ENCODE assay signal across 9 cellular contexts in the genomic region with DNA sequence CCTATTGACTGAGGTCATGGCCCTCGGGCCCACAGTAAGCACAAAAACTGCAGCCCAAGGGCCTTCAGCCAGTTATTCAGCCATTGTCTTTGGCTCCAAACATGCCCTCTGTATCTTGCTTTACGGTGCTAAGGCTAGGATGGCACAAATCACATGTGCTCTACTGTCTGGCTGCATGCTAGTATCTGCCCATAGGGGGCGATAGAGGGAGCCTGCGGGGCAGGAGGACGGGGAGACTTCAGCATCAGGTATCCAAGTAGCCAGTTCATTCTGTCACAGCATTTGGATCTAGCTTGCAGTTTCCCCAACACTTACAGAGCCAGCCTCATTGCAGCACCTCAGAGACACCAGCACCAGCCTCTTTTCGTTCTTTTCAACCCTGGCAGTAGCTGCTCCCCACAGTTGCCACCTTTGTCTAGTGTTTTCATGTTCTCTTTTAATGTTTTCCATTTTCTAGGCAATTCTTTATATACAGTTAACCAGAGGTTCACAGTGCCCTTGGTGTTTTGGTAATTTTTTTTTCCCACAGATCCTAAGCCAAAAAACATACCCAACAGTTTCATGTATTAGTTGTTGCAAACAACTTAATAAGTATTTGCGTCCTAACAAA.
DNase-seq lines count a peak whose midpoint lies in the region; ATAC-seq and TF ChIP-seq lines count a peak whose summit lies in the region.
"Had no signal": no experiment of that assay in that cellular context is flagged by ENCODE, and none has a peak within 500 bp of the region (broad histone marks: within the 10 kb centered on the region; RNA-seq: fewer than 3 reads in every experiment).

No MANE protein-coding gene starts in this region.

- TF ChIP-seq CTCF in GM10266 (IDR thresholded peaks at IDR 0.05; ENCODE audit: control insufficient read depth, insufficient read depth, low read depth, missing control alignments): peak; percentile 47

- peak; percentile 17 for DNase-seq in Ammon's horn (ENCODE audit: low spot score)
- DNase-seq in GM10266 (ENCODE audit: extremely low spot score): no peak
- DNase-seq in OCI-M1 (lab: John Stamatoyannopoulos, UW): peak; percentile 52
- peak; percentile 74 for DNase-seq in iPS DF 6.9 (ENCODE audit: low read depth, low spot score)
- no peak for DNase-seq in CD4-positive, alpha-beta memory T cell

- H3K36me3 ChIP-seq in iPS DF 6.9 (ENCODE audit: control insufficient read depth, insufficient read depth, low read length): no peaks in the 10 kb centered on the region
- no peaks in the 10 kb centered on the region for H3K36me3 ChIP-seq in CD4-positive, alpha-beta memory T cell (ENCODE audit: insufficient read depth, low read length)

- H3K4me3 Mint-ChIP-seq in CD4-positive, alpha-beta memory T cell: no peak overlapping the region
- H3K4me3 Mint-ChIP-seq: activated naive CD8-positive, alpha-beta T cell had no signal

- intact Hi-C loops in CD4-positive, alpha-beta memory T cell (cut with micrococcal nuclease): no loop called here

- POLR2A ChIA-PET in CD4-positive, alpha-beta memory T cell (lab: Charles Lee; ENCODE audit: partially characterized antibody): no interaction called here

- H3K4me1 Mint-ChIP-seq in CD4-positive, alpha-beta memory T cell: no peaks in the 10 kb centered on the region

- no peaks in the 10 kb centered on the region for H3K27me3 Mint-ChIP-seq in CD4-positive, alpha-beta memory T cell

- H3K9me3 Mint-ChIP-seq in CD4-positive, alpha-beta memory T cell: peaks cover 0 to 10% (median 0%) of the 10 kb centered on the region in 8 donors

- CTCF ChIA-PET in CD4-positive, alpha-beta memory T cell (lab: Charles Lee; ENCODE audit: partially characterized antibody): no interaction called here

- no peak overlapping the region for H3K27ac ChIP-seq in iPS DF 6.9 (ENCODE audit: low read length)
- no peak overlapping the region for H3K27ac ChIP-seq in CD4-positive, alpha-beta memory T cell (ENCODE audit: low read depth, low read length)

- ATAC-seq in HG02973 (IDR thresholded peaks at IDR 0.05; ENCODE audit: unreplicated experiment) (no peak), GM19455 (IDR thresholded peaks at IDR 0.05; ENCODE audit: unreplicated experiment) (no peak), HG02763 (IDR thresholded peaks at IDR 0.05; ENCODE audit: unreplicated experiment) (no peak)

- WGBS in iPS DF 6.9 (ENCODE audit: insufficient coverage, insufficient read length): no CpG with 5 or more reads among the region's 7 CpGs

- H3K9me3 ChIP-seq in iPS DF 6.9 (ENCODE audit: control insufficient read depth, insufficient read depth, low read length): no peaks in the 10 kb centered on the region
- H3K9me3 ChIP-seq in CD4-positive, alpha-beta memory T cell (ENCODE audit: control insufficient read depth in 1 of 2, low read length in 2 of 2): no peaks in the 10 kb centered on the region

- H3K4me1 ChIP-seq in iPS DF 6.9 (ENCODE audit: control insufficient read depth, insufficient read depth, low read length): no peaks in the 10 kb centered on the region
- no peaks in the 10 kb centered on the region for H3K4me1 ChIP-seq in CD4-positive, alpha-beta memory T cell (ENCODE audit: insufficient read depth, low read length)

- no peak overlapping the region for H3K27ac Mint-ChIP-seq in CD4-positive, alpha-beta memory T cell
- H3K27ac Mint-ChIP-seq: activated naive CD8-positive, alpha-beta T cell had no signal

- no peaks in the 10 kb centered on the region for H3K36me3 Mint-ChIP-seq in CD4-positive, alpha-beta memory T cell
- H3K36me3 Mint-ChIP-seq: activated naive CD8-positive, alpha-beta T cell had no signal

- H3K27me3 ChIP-seq in iPS DF 6.9 (ENCODE audit: control insufficient read depth, insufficient read depth, low read length): no peaks in the 10 kb centered on the region
- no peaks in the 10 kb centered on the region for H3K27me3 ChIP-seq in CD4-positive, alpha-beta memory T cell (ENCODE audit: insufficient read depth, low read length)

- no peak overlapping the region for H3K4me3 ChIP-seq in iPS DF 6.9 (ENCODE audit: low read length)
- H3K4me3 ChIP-seq in CD4-positive, alpha-beta memory T cell (ENCODE audit: low read length in 2 of 2): no peak overlapping the region

Comparison
In these comparisons a context has a peak if more than half of its experiments do, and no peak if none do; other contexts are left out.
1. DNase-seq: peak in Ammon's horn (single experiment), OCI-M1 (single experiment) and iPS DF 6.9 (single experiment); none in GM10266 (single experiment) and CD4-positive, alpha-beta memory T cell (0 of 5).